ENCODE assay signal across 16 cellular contexts in genomic region chr4:151563194-151563593, GRCh38.
DNase-seq lines count a peak whose midpoint lies in the region; FAIRE-seq and TF ChIP-seq lines count a peak whose summit lies in the region.
"Had no signal": no experiment of that assay in that cellular context is flagged by ENCODE, and none has a peak within 500 bp of the region (broad histone marks: within the 10 kb centered on the region; RNA-seq: fewer than 3 reads in every experiment).

No MANE protein-coding gene starts in this region.

- no peak overlapping the region for H3K4me3 ChIP-seq in small intestine (ENCODE audit: low read depth in 1 of 2, low read length in 2 of 2)
- H3K4me3 ChIP-seq in Caco-2 (ENCODE audit: low read depth, low read length), result no peak overlapping the region
- no peak overlapping the region for H3K4me3 ChIP-seq in CD4-positive, alpha-beta memory T cell (ENCODE audit: low read length in 2 of 2)
- H3K4me3 ChIP-seq: adrenal gland, PC-9, testis had no signal

- no peaks in the 10 kb centered on the region for H3K9me3 Mint-ChIP-seq in Caco-2 (ENCODE audit: unreplicated experiment)
- H3K9me3 Mint-ChIP-seq in CD4-positive, alpha-beta memory T cell, result no peaks in the 10 kb centered on the region
- H3K9me3 Mint-ChIP-seq: memory B cell had no signal

- CTCF ChIA-PET in Caco-2 (lab: Charles Lee), result no interaction called here
- CTCF ChIA-PET in CD4-positive, alpha-beta memory T cell (lab: Charles Lee; ENCODE audit: partially characterized antibody), result interaction anchor here (1.7 kb wide), 1 partner anchor 14 kb away, joined by 4 read pairs; no protein-coding TSS in a partner anchor

- H3K36me3 ChIP-seq in small intestine (ENCODE audit: control insufficient read depth in 2 of 2, insufficient read depth in 2 of 2, low read length in 2 of 2) (no peaks in the 10 kb centered on the region), Caco-2 (ENCODE audit: control insufficient read depth, insufficient read depth, low read length) (no peaks in the 10 kb centered on the region)
- no peaks in the 10 kb centered on the region for H3K36me3 ChIP-seq in CD4-positive, alpha-beta memory T cell (ENCODE audit: insufficient read depth, low read length)
- H3K36me3 ChIP-seq: adrenal gland had no signal

- peaks cover 6% of the 10 kb centered on the region for H3K4me1 Mint-ChIP-seq in Caco-2 (ENCODE audit: low read depth, unreplicated experiment)
- H3K4me1 Mint-ChIP-seq in CD4-positive, alpha-beta memory T cell, result peaks cover 3 to 5% (median 4%) of the 10 kb centered on the region in 4 donors
- H3K4me1 Mint-ChIP-seq: memory B cell had no signal

- H3K4me1 ChIP-seq in small intestine (ENCODE audit: control insufficient read depth in 2 of 2, insufficient read depth in 1 of 2, low read depth in 1 of 2, low read length in 1 of 2) (peaks cover 3 to 4% of the 10 kb centered on the region in 2 donors), Caco-2 (no peaks in the 10 kb centered on the region)
- no peaks in the 10 kb centered on the region for H3K4me1 ChIP-seq in CD4-positive, alpha-beta memory T cell (ENCODE audit: insufficient read depth, low read length)
- H3K4me1 ChIP-seq: testis had no signal

- 1 to 13% (median 13%) methylated on average over 3 of the region's 3 CpGs for WGBS in small intestine, 3 donors

- no peak overlapping the region for H3K4me3 Mint-ChIP-seq in Caco-2 (ENCODE audit: unreplicated experiment)
- H3K4me3 Mint-ChIP-seq in CD4-positive, alpha-beta memory T cell, result no peak overlapping the region
- H3K4me3 Mint-ChIP-seq: memory B cell had no signal

- intact Hi-C loops in Caco-2 (cut with micrococcal nuclease; ENCODE audit: unreplicated experiment), result no loop called here
- intact Hi-C loops in CD4-positive, alpha-beta memory T cell (cut with micrococcal nuclease), result no loop called here

- FAIRE-seq in small intestine (lab: Jason Lieb, UNC), result no peak

- H3K27me3 Mint-ChIP-seq in Caco-2 (ENCODE audit: insufficient read depth, unreplicated experiment), result no peaks in the 10 kb centered on the region
- peaks cover 7 to 17% of the 10 kb centered on the region in 2 donors for H3K27me3 Mint-ChIP-seq in CD4-positive, alpha-beta memory T cell

- no peaks in the 10 kb centered on the region for H3K27me3 ChIP-seq in small intestine (ENCODE audit: control insufficient read depth in 2 of 2, insufficient read depth in 2 of 2, low read length in 2 of 2)
- no peaks in the 10 kb centered on the region for H3K27me3 ChIP-seq in Caco-2 (replicated peaks; ENCODE audit: control insufficient read depth, insufficient read depth, low read length)
- H3K27me3 ChIP-seq in CD4-positive, alpha-beta memory T cell (ENCODE audit: insufficient read depth, low read length), result no peaks in the 10 kb centered on the region
- H3K27me3 ChIP-seq: adrenal gland, testis had no signal

- H3K27ac Mint-ChIP-seq in Caco-2 (ENCODE audit: unreplicated experiment), result no peak overlapping the region
- no peak overlapping the region for H3K27ac Mint-ChIP-seq in CD4-positive, alpha-beta memory T cell
- H3K27ac Mint-ChIP-seq: memory B cell had no signal

- no peak for TF ChIP-seq CTCF in Caco-2 (IDR thresholded peaks at IDR 0.05; ENCODE audit: insufficient read depth in 1 of 2, low read depth in 1 of 2, low read length in 1 of 2, severe bottlenecking in 1 of 2, unreplicated experiment in 1 of 2)

- no peak overlapping the region for H3K27ac ChIP-seq in small intestine (ENCODE audit: low read depth in 1 of 2, low read length in 1 of 2)
- H3K27ac ChIP-seq in CD4-positive, alpha-beta memory T cell (ENCODE audit: low read depth, low read length), result no peak overlapping the region
- H3K27ac ChIP-seq: adrenal gland, PC-9, testis had no signal

- no peaks in the 10 kb centered on the region for H3K36me3 Mint-ChIP-seq in Caco-2 (ENCODE audit: insufficient read depth, unreplicated experiment)
- no peaks in the 10 kb centered on the region for H3K36me3 Mint-ChIP-seq in CD4-positive, alpha-beta memory T cell
- H3K36me3 Mint-ChIP-seq: memory B cell had no signal

- peak; percentile 62 for DNase-seq in NCI-H2107 treated with DMSO at 0.1 percent for 48 hours (lab: John Stamatoyannopoulos, UW; ENCODE audit: unreplicated experiment)
- no peak for DNase-seq in NCI-H2107 (lab: John Stamatoyannopoulos, UW)
- peak; percentile 92 for DNase-seq in NCI-H2171 treated with DMSO at 0.1 percent for 48 hours (lab: John Stamatoyannopoulos, UW)
- peak; percentile 32 for DNase-seq in cerebellar cortex (ENCODE audit: low spot score)
- peak; percentile 72 for DNase-seq in small intestine
- no peak for DNase-seq in NCI-H82 treated with DMSO at 0.1 percent for 48 hours (lab: John Stamatoyannopoulos, UW; ENCODE audit: unreplicated experiment)
- no peak for DNase-seq in Caco-2
- DNase-seq in CD4-positive, alpha-beta memory T cell, result no peak
- DNase-seq: activated CD4-positive, CD25-positive, alpha-beta regulatory T cell treated with anti-CD3 and anti-CD28 coated beads, Interleukin-2, amount 50 U/mL, for 72 hours; activated T-cell treated with anti-CD3 and anti-CD28 coated beads, Interleukin-2, amount 50 U/mL, for 1 hour; NCI-H1694; PC-9; T-helper 1 cell; testis had no signal

- POLR2A ChIA-PET in Caco-2 (lab: Charles Lee), result no interaction called here
- POLR2A ChIA-PET in CD4-positive, alpha-beta memory T cell (lab: Charles Lee; ENCODE audit: partially characterized antibody), result no interaction called here

- no TSS peak for BruUV-seq in Caco-2 (replicated peaks; lab: Mats Ljungman, UMichigan)

- H3K9me3 ChIP-seq in small intestine (ENCODE audit: control insufficient read depth, low read depth) (no peaks in the 10 kb centered on the region), Caco-2 (no peaks in the 10 kb centered on the region)
- H3K9me3 ChIP-seq in CD4-positive, alpha-beta memory T cell (ENCODE audit: control insufficient read depth in 1 of 2, low read length in 2 of 2), result no peaks in the 10 kb centered on the region
- H3K9me3 ChIP-seq: adrenal gland, testis had no signal

Comparison
In these comparisons a context has a peak if more than half of its experiments do, and no peak if none do; other contexts are left out.
1. DNase-seq: peak in NCI-H2107 treated with DMSO at 0.1 percent for 48 hours (single experiment), NCI-H2171 treated with DMSO at 0.1 percent for 48 hours (single experiment), cerebellar cortex (single experiment) and small intestine (single experiment); none in NCI-H2107 (single experiment), NCI-H82 treated with DMSO at 0.1 percent for 48 hours (single experiment), Caco-2 (0 of 2) and CD4-positive, alpha-beta memory T cell (0 of 5).